1 cellular context compared by ENCODE assay signal in genomic region chr19:28726533-28726932, GRCh38.
TF ChIP-seq lines count a peak whose summit lies in the region.

No MANE protein-coding gene starts in this region.

TF ChIP-seq in WTC11, 78 proteins besides CTCF, POLR2A, EP300 and RAD21 (continued from another document):
- TF ChIP-seq, protein P1, sequence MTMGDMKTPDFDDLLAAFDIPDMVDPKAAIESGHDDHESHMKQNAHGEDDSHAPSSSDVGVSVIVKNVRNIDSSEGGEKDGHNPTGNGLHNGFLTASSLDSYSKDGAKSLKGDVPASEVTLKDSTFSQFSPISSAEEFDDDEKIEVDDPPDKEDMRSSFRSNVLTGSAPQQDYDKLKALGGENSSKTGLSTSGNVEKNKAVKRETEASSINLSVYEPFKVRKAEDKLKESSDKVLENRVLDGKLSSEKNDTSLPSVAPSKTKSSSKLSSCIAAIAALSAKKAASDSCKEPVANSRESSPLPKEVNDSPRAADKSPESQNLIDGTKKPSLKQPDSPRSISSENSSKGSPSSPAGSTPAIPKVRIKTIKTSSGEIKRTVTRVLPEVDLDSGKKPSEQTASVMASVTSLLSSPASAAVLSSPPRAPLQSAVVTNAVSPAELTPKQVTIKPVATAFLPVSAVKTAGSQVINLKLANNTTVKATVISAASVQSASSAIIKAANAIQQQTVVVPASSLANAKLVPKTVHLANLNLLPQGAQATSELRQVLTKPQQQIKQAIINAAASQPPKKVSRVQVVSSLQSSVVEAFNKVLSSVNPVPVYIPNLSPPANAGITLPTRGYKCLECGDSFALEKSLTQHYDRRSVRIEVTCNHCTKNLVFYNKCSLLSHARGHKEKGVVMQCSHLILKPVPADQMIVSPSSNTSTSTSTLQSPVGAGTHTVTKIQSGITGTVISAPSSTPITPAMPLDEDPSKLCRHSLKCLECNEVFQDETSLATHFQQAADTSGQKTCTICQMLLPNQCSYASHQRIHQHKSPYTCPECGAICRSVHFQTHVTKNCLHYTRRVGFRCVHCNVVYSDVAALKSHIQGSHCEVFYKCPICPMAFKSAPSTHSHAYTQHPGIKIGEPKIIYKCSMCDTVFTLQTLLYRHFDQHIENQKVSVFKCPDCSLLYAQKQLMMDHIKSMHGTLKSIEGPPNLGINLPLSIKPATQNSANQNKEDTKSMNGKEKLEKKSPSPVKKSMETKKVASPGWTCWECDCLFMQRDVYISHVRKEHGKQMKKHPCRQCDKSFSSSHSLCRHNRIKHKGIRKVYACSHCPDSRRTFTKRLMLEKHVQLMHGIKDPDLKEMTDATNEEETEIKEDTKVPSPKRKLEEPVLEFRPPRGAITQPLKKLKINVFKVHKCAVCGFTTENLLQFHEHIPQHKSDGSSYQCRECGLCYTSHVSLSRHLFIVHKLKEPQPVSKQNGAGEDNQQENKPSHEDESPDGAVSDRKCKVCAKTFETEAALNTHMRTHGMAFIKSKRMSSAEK (CRISPR knock-in tag; IDR thresholded peaks at IDR 0.05; ENCODE audit: borderline replicate concordance): no peak
- TF ChIP-seq USF1 (CRISPR knock-in tag; IDR thresholded peaks at IDR 0.05): no peak
- TF ChIP-seq ZNF232 (CRISPR knock-in tag; IDR thresholded peaks at IDR 0.05): no peak
